In the genomic region with DNA sequence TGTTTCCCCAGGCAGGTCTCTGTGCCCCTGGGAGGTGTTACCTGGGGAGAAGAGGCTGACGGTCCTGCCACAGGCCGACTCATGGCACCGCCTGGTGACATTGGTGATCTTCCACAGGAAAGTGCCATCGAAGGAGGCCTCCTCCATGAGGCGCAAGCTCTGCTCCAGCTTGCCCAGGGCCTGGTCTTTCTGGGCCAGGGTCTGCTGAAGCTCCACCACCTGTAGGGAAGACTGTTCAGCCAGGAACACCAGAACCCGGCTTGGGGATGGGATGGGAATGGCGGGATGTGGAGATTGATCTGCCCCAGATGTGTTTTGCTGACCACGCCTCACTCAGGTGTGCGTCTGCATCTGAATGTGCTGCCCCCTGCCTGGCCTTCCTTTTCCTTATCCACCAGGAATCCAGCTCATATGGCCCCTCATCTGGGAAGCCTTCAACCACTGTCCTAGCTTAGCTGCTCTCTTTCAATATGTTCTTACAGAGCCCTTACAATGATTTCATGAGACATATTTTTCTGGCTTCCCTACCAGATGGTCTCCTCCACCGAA, we compare ENCODE assay signal across 2 cellular contexts.
A peak's percentile ranks its signal among the peaks of the same experiment; 100 is the strongest.
TF ChIP-seq lines count a peak whose summit lies in the region.

No MANE protein-coding gene starts in this region.

TF ChIP-seq in GM12891, 5 proteins besides CTCF, POLR2A, EP300 and RAD21:
- TF ChIP-seq POU2F2 (IDR thresholded peaks at IDR 0.05; ENCODE audit: low read depth, low read length) = no peak
- TF ChIP-seq POLR2AphosphoS5 (IDR thresholded peaks at IDR 0.05; ENCODE audit: low read depth, low read length) = peak; percentile 81

TF ChIP-seq in H1, 55 proteins besides CTCF, POLR2A, EP300 and RAD21:
- no peak for TF ChIP-seq RNF2 (IDR thresholded peaks at IDR 0.05; ENCODE audit: borderline replicate concordance, low read depth, low read length, missing control alignments, poor library complexity, severe bottlenecking)
- no peak for TF ChIP-seq TBP (IDR thresholded peaks at IDR 0.05; ENCODE audit: low read depth, low read length)
- peak; percentile 4 for TF ChIP-seq EZH2 (IDR thresholded peaks at IDR 0.05; ENCODE audit: low read depth, low read length, severe bottlenecking)
- TF ChIP-seq NANOG (IDR thresholded peaks at IDR 0.05; ENCODE audit: insufficient read depth, low read depth, low read length, poor library complexity, severe bottlenecking) = no peak
